8 cellular contexts compared by ENCODE assay signal in the genomic region with DNA sequence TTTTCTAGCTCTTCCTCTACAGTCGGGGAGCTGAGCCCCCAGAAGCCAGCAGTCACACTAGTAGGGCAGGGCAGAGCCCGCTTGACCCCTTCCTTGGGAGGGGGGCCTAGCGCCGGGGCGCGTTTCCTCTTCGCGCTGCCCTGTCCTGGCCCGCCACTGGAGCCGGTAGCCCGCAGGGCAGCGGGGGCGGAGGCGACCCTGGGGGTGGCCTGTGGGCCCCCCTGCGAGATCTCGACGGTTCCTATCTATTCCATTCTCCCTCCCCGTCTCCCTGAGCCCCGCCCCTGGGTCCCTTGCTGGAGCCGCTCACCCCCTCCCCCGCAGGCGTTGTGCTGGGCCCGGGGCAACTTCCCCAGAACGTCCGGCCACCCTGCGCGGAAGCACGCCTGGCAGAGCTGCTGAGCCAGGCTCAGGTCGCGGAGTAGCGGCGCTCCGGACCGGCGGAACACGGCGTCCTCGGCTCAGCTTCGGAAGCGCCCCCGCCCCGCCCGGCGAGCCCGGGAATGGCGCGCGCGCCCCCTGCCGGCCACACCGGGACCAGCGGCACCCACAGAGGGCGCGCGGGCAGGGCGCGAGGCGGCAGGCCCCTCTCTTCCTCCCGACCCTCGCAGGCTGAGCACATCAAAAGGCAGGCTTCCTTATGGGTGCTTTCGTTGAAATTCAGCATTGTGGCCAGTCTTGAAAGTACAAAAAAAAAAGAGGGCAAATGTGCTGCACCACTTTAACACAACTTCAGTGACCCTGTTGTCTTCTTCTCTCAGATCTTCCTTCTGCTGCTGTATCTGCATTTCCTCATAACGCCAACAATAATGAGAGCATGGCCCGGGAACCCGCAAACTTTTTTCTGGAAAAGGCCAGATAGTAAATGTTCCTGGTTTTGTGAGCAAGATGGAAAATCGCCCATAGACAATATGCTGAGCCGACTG.
DNase-seq lines count a peak whose midpoint lies in the region; ATAC-seq and TF ChIP-seq lines count a peak whose summit lies in the region.

No MANE protein-coding gene starts in this region.

- peaks cover 31% of the 10 kb centered on the region for H3K27me3 Mint-ChIP-seq in activated naive CD8-positive, alpha-beta T cell treated with anti-CD3 and anti-CD28 coated beads for 36 hours
- no peaks in the 10 kb centered on the region for H3K27me3 Mint-ChIP-seq in osteocyte (ENCODE audit: unreplicated experiment)

- no peaks in the 10 kb centered on the region for H4K20me1 ChIP-seq in OCI-LY7 (ENCODE audit: insufficient read depth, low read length)

- H3K4me3 ChIP-seq in OCI-LY7 (ENCODE audit: low read depth, low read length, poor library complexity, severe bottlenecking), result peak overlapping the region; percentile 50

- POLR2A ChIA-PET in OCI-LY7 (lab: Charles Lee), result no interaction called here

- peaks cover 9% of the 10 kb centered on the region for H3K4me1 ChIP-seq in OCI-LY7 (ENCODE audit: insufficient read depth, low read length, poor library complexity, severe bottlenecking)

- H3K9me3 ChIP-seq in OCI-LY7 (ENCODE audit: low read length), result peaks cover 9% of the 10 kb centered on the region; the same call in 1 of the 2 replicates

- BruUV-seq in OCI-LY7 (replicated peaks; lab: Mats Ljungman, UMichigan), result no TSS peak

- ATAC-seq in GM19351 (IDR thresholded peaks at IDR 0.05; ENCODE audit: unreplicated experiment) (peak; percentile 89), HG03442 (IDR thresholded peaks at IDR 0.05; ENCODE audit: unreplicated experiment) (peak; percentile 77), Right ventricle myocardium superior (ENCODE audit: poor library complexity) (peak; percentile 95)

- peak overlapping the region; percentile 63 for H3K4me3 Mint-ChIP-seq in activated naive CD8-positive, alpha-beta T cell treated with anti-CD3 and anti-CD28 coated beads for 36 hours
- H3K4me3 Mint-ChIP-seq in osteocyte (ENCODE audit: unreplicated experiment), result peak overlapping the region; percentile 70

- H3K27ac Mint-ChIP-seq in activated naive CD8-positive, alpha-beta T cell treated with anti-CD3 and anti-CD28 coated beads for 36 hours, result no peak overlapping the region
- H3K27ac Mint-ChIP-seq in osteocyte (ENCODE audit: unreplicated experiment), result peak overlapping the region; percentile 87

- no peaks in the 10 kb centered on the region for H3K9me2 ChIP-seq in OCI-LY7 (ENCODE audit: insufficient read depth, low read length)

- CTCF ChIA-PET in OCI-LY7 (lab: Charles Lee; ENCODE audit: unreplicated experiment), result interaction anchor here (0.5 to 0.6 kb wide), 2 partner anchors 141 to 675 kb away, joined by 3 read pairs; no protein-coding TSS in a partner anchor

- TF ChIP-seq CTCF in OCI-LY7 (conservative IDR thresholded peaks at IDR 0.05; ENCODE audit: low read length) (peak; percentile 87), osteocyte (IDR thresholded peaks at IDR 0.05) (peak; percentile 99)

- DNase-seq in CMK (ENCODE audit: low read depth) (peak; percentile 49), OCI-LY7 (ENCODE audit: low spot score) (peak; percentile 79), Right ventricle myocardium superior (peak; percentile 93), osteocyte (ENCODE audit: extremely low spot score, unreplicated experiment) (peak; percentile 92), ureter (ENCODE audit: low spot score) (peak; percentile 77)
- peak; percentile 68 for DNase-seq in activated naive CD8-positive, alpha-beta T cell treated with anti-CD3 and anti-CD28 coated beads for 36 hours

- H3K36me3 Mint-ChIP-seq in activated naive CD8-positive, alpha-beta T cell treated with anti-CD3 and anti-CD28 coated beads for 36 hours, result no peaks in the 10 kb centered on the region
- H3K36me3 Mint-ChIP-seq in osteocyte (ENCODE audit: unreplicated experiment), result peaks cover 3% of the 10 kb centered on the region

- H3K9me3 Mint-ChIP-seq in activated naive CD8-positive, alpha-beta T cell treated with anti-CD3 and anti-CD28 coated beads for 36 hours, result peaks cover 2% of the 10 kb centered on the region
- no peaks in the 10 kb centered on the region for H3K9me3 Mint-ChIP-seq in osteocyte (ENCODE audit: unreplicated experiment)

- intact Hi-C loops in OCI-LY7 (cut with micrococcal nuclease; ENCODE audit: unreplicated experiment) (loop anchor here (2.0 to 10.0 kb wide), 5 partner anchors 74 to 1340 kb away; no protein-coding TSS in a partner anchor), Right ventricle myocardium superior (cut with DNase I) (no loop called here)

- peak overlapping the region; percentile 50 for H3K4me2 ChIP-seq in OCI-LY7 (ENCODE audit: low read length)

- no peaks in the 10 kb centered on the region for H3K36me3 ChIP-seq in OCI-LY7 (ENCODE audit: insufficient read depth, low read length)

- H3K79me2 ChIP-seq in OCI-LY7 (ENCODE audit: insufficient read depth, low read depth, low read length), result no peaks in the 10 kb centered on the region

- H2AFZ ChIP-seq in OCI-LY7 (ENCODE audit: low read length), result peak overlapping the region; percentile 74

- H3K27ac ChIP-seq in OCI-LY7 (ENCODE audit: low read depth, low read length, poor library complexity, severe bottlenecking), result no peak overlapping the region

- peaks cover 9% of the 10 kb centered on the region for H3K4me1 Mint-ChIP-seq in activated naive CD8-positive, alpha-beta T cell treated with anti-CD3 and anti-CD28 coated beads for 36 hours
- H3K4me1 Mint-ChIP-seq in osteocyte (ENCODE audit: unreplicated experiment), result peaks cover 40% of the 10 kb centered on the region
